ENCODE assay signal across 8 cellular contexts in the genomic region with DNA sequence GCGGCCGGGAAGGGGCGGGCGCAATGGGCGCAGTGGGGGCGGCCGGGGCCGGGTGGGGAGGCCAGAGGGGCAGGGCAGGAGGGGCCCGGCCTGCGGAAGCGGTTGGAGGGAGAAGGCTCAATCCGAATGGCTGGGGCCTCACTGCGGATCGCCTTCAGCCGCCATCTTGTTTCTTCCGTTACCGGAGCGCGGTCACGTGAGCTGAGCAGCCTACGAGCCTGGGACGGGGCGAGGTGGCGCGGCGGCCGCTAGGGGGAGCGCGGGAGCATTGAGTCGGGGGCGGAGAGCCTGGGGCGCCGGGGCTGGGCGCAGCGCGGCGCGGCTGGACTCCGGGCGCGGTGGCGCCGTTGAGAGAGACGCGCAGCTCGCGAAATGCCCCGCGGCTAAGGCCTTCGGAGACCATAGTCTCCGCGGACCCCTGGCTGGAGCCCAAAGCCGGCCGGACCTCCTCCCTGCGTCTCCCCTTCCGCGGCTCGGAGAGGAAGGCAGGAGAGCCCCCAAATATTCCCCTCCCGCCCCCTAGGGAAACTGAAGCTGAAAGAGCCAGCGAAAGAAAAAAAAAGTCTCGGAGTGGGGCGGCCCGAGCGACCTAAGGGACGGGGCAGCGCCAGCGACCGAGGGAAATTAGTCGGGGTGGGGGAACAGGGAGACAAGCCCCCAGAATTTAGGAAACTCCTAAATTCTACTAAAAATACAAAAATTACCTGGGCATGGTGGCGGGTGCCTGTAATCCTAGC. TPM values are rescaled to one million over a fixed set of nuclear protein-coding genes. Genes with fewer than 3 reads are reported as not detected.
DNase-seq lines count a peak whose midpoint lies in the region; ATAC-seq, FAIRE-seq and TF ChIP-seq lines count a peak whose summit lies in the region.
"Not testable (repeated sequence)": the region's sequence is repeated elsewhere in the genome, so short reads cannot be mapped to it uniquely, and the experiment has no call there.

A gene (minus strand): TSS at position 190 of the 737 bp plus-strand sequence. CDS start 22,221 bp downstream, outside the sequence.

- H3K9me3 ChIP-seq in mammary epithelial cell (replicated peaks; ENCODE audit: insufficient read depth, low read length); small intestine (ENCODE audit: control insufficient read depth, low read depth): not testable (repeated sequence)

- not testable (repeated sequence) for H3K4me1 ChIP-seq in mammary epithelial cell (ENCODE audit: insufficient read depth, low read length); small intestine (ENCODE audit: control insufficient read depth in 2 of 2, insufficient read depth in 1 of 2, low read depth in 1 of 2, low read length in 1 of 2)

- intact Hi-C loops in mammary epithelial cell (cut with micrococcal nuclease): loop anchor here (2.0 kb wide), 1 partner anchor 41 kb away; no protein-coding TSS in a partner anchor

- H3K4me2 ChIP-seq in mammary epithelial cell (ENCODE audit: insufficient read depth, low read depth, low read length): peak within 1 kb of the TSS; percentile 50

- H3K27ac ChIP-seq in VCaP (peak within 1 kb of the TSS; percentile 91), small intestine (ENCODE audit: low read depth in 1 of 2, low read length in 1 of 2) (peak within 1 kb of the TSS; percentile 84 to 92)
- not testable (repeated sequence) for H3K27ac ChIP-seq in mammary epithelial cell (ENCODE audit: insufficient read depth, low read depth, low read length)

- ATAC-seq in GM18909 (IDR thresholded peaks at IDR 0.05; ENCODE audit: poor library complexity, unreplicated experiment) (peak; percentile 94), HG03159 (IDR thresholded peaks at IDR 0.05; ENCODE audit: unreplicated experiment) (peak; percentile 92)

- dilution Hi-C loops in mammary epithelial cell (cut with HindIII; ENCODE audit: low sequenced_read_pairs): not testable (repeated sequence)

- H3K4me3 ChIP-seq in mammary epithelial cell (replicated peaks in 1 of 3; ENCODE audit: insufficient read depth in 1 of 3, low read depth in 2 of 3, low read length in 3 of 3): peak within 1 kb of the TSS; percentile 43 to 72 (median 55)
- peak within 1 kb of the TSS; percentile 76 to 84 for H3K4me3 ChIP-seq in small intestine (ENCODE audit: low read depth in 1 of 2, low read length in 2 of 2)

- H2AFZ ChIP-seq in mammary epithelial cell (ENCODE audit: low read depth, low read length): peak within 1 kb of the TSS; percentile 81

- CTCF ChIA-PET in mammary epithelial cell (lab: Charles Lee; ENCODE audit: low non-redundant PET): interaction anchor here (0.6 kb wide), 1 partner anchor 335 kb away, joined by 3 read pairs; no protein-coding TSS in a partner anchor

- H3K27me3 ChIP-seq in mammary epithelial cell (ENCODE audit: insufficient read depth, low read length); small intestine (ENCODE audit: control insufficient read depth in 2 of 2, insufficient read depth in 2 of 2, low read length in 2 of 2): not testable (repeated sequence)

- in situ Hi-C loops in mammary epithelial cell (cut with MboI; ENCODE audit: low sequenced_read_pairs in 2 of 2): not testable (repeated sequence)

- BruUV-seq in mammary epithelial cell (replicated peaks; lab: Mats Ljungman, UMichigan): not testable (repeated sequence)

- H3K36me3 ChIP-seq in mammary epithelial cell (ENCODE audit: insufficient read depth, low read length); small intestine (ENCODE audit: control insufficient read depth in 2 of 2, insufficient read depth in 2 of 2, low read length in 2 of 2): not testable (repeated sequence)

- not testable (repeated sequence) for H3K79me2 ChIP-seq in mammary epithelial cell (ENCODE audit: insufficient read depth, low read length)

- not testable (repeated sequence) for H4K20me1 ChIP-seq in mammary epithelial cell (ENCODE audit: insufficient read depth, low read length)

- peak within 1 kb of the TSS; percentile 13 for H3K9ac ChIP-seq in mammary epithelial cell (ENCODE audit: insufficient read depth, low read length)

- 8% methylated on average over 2 of the region's 70 CpGs for WGBS in mammary epithelial cell (ENCODE audit: low coverage, missing lambda C conversion rate)
- 1% methylated on average over 34 to 70 of the region's 70 CpGs for WGBS in small intestine, 3 donors

- not testable (repeated sequence) for FAIRE-seq in small intestine (lab: Jason Lieb, UNC)

- peak; percentile 96 for DNase-seq in AG08396 (ENCODE audit: low spot score)
- peak; percentile 95 for DNase-seq in NCI-H2196 treated with DMSO at 0.1 percent for 48 hours (lab: John Stamatoyannopoulos, UW; ENCODE audit: unreplicated experiment)
- DNase-seq in mammary epithelial cell: peak; percentile 85
- DNase-seq in iPS-NIHi11 (ENCODE audit: low spot score): peak; percentile 97
- peak; percentile 93 for DNase-seq in small intestine

- peak; percentile 87 for TF ChIP-seq CTCF in VCaP (conservative IDR thresholded peaks at IDR 0.05)
- peak; percentile 65 to 68 for TF ChIP-seq CTCF in mammary epithelial cell (conservative IDR thresholded peaks at IDR 0.05 in 1 of 2, IDR thresholded peaks at IDR 0.05 in 1 of 2; ENCODE audit: extremely low read depth in 1 of 2, insufficient read depth in 1 of 2, low read depth in 1 of 2, low read length in 2 of 2)

RNA-seq across cellular contexts. Expression of the gene that starts here (rescaled TPM):
- 1 to 10 TPM; 2.7 to 7.7 TPM for total RNA-seq in mammary epithelial cell
- polyA plus RNA-seq in mammary epithelial cell (0.56 TPM), small intestine (1 to 10 TPM in 2 of 3 donors, under 1 TPM in 1; 0.27 to 2.5 (median 1.5) TPM)
- 8.4 TPM for polyA minus RNA-seq in mammary epithelial cell
